Comparison of ENCODE assay signal across 32 cellular contexts in the genomic region with DNA sequence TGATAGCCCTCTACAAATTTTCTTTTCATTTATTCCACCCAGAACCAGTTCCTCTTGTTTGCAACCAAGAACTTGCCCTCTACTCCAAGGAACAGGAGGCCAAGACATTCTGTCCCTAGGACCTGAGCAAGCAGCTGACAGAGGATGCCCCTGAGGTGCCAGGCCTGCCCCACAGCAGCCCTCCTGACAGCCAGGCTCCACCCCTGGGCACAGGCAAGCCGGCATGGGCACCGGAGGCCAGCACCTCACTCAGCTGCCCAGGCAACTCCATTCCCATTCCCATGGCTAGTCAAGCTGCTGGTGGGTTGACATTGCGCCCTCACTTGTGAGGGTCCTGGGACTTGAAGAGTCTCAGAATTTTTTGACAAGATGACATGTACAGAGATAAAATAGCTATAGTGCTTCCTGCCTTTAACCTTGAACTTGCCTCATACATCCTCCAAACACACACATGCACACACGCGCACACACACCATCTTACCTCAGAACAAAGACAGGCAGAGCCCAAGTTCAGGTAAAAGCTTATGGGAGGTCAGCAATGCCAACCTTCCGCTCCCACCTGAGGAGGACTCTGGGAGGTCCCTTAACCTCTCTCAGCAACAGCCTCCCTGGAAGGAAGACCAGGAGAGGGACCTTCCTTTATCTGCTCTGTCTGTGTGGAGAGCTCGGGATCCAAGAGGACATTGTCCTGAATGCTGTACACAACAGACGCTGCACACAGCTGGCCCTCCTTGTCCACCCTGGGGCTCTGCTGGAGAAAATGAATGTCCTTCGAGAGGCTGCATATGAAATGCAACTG.
"Had no signal": no experiment of that assay in that cellular context is flagged by ENCODE, and none has a peak within 500 bp of the region (broad histone marks: within the 10 kb centered on the region; RNA-seq: fewer than 3 reads in every experiment).

No MANE protein-coding gene starts in this region.

- ATAC-seq: activated CD8-positive, alpha-beta T cell treated with anti-CD3 and anti-CD28 coated beads for 36 hours; activated T-cell treated with anti-CD3 and anti-CD28 coated beads, Interleukin-2, amount 50 U/mL, for 72 hours; activated T-helper 17 cell treated with anti-CD3 and anti-CD28 coated beads, Interleukin-2, amount 50 U/mL, for 72 hours; Panc1; Right ventricle myocardium inferior; SK-N-SH treated with all-trans-retinoic acid at 6 μM for 48 hours; T-cell; T-helper 17 cell had no signal

- H3K36me3 ChIP-seq: brain microvascular endothelial cell had no signal

- DNase-seq: activated B cell treated with CpG ODN at 0.5 μM for 24 hours; activated CD4-positive, alpha-beta T cell treated with anti-CD3 and anti-CD28 coated beads for 48 hours; activated CD4-positive, alpha-beta T cell treated with anti-CD3 and anti-CD28 coated beads, Interleukin-2, amount 50 U/mL, for 4 hours; activated CD4-positive, CD25-positive, alpha-beta regulatory T cell treated with anti-CD3 and anti-CD28 coated beads, Interleukin-2, amount 50 U/mL, for 72 hours; activated CD8-positive, alpha-beta T cell treated with anti-CD3 and anti-CD28 coated beads for 36 hours; activated effector memory CD4-positive, alpha-beta T cell treated with anti-CD3 and anti-CD28 coated beads, Interleukin-2, amount 50 U/mL, for 16 hours; activated naive CD4-positive, alpha-beta T cell; activated naive CD4-positive, alpha-beta T cell treated with anti-CD3 and anti-CD28 coated beads, Interleukin-2, amount 50 U/mL, for 16 hours; activated naive CD8-positive, alpha-beta T cell treated with anti-CD3 and anti-CD28 coated beads for 36 hours; activated T-cell treated with anti-CD3 and anti-CD28 coated beads, Interleukin-2, amount 50 U/mL, for 1 hour; activated T-cell treated with anti-CD3 and anti-CD28 coated beads, Interleukin-2, amount 50 U/mL, for 72 hours; amniotic stem cell; aorta; brain microvascular endothelial cell; Karpas-422; KBM-7; NCI-H1105; NCI-H1417 treated with DMSO at 0.1 percent for 48 hours; NCI-H187 treated with DMSO at 0.1 percent for 48 hours; NCI-H2081; NCI-H226; NCI-H446 treated with DMSO at 0.1 percent for 48 hours; NCI-H524 treated with DMSO at 0.1 percent for 48 hours; SIG-M5; T-cell; T-helper 17 cell; T-helper 9 cell had no signal

- H3K27me3 ChIP-seq: brain microvascular endothelial cell had no signal

- H3K27ac ChIP-seq: brain microvascular endothelial cell, VCaP had no signal
